1 cellular context compared by ENCODE assay signal in genomic region chr1:211420389-211420788, GRCh38.
A peak's percentile ranks its signal among the peaks of the same experiment; 100 is the strongest.
TF ChIP-seq lines count a peak whose summit lies in the region.

No MANE protein-coding gene starts in this region.

TF ChIP-seq in K562, 482 proteins besides CTCF, POLR2A, EP300 and RAD21:
- TF ChIP-seq, protein P1, sequence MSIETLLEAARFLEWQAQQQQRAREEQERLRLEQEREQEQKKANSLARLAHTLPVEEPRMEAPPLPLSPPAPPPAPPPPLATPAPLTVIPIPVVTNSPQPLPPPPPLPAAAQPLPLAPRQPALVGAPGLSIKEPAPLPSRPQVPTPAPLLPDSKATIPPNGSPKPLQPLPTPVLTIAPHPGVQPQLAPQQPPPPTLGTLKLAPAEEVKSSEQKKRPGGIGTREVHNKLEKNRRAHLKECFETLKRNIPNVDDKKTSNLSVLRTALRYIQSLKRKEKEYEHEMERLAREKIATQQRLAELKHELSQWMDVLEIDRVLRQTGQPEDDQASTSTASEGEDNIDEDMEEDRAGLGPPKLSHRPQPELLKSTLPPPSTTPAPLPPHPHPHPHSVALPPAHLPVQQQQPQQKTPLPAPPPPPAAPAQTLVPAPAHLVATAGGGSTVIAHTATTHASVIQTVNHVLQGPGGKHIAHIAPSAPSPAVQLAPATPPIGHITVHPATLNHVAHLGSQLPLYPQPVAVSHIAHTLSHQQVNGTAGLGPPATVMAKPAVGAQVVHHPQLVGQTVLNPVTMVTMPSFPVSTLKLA (conservative IDR thresholded peaks at IDR 0.05) = 0 out of 4 replicates have a peak, but pooled peaks of 1 of the 2 experiments have one; percentile 19
- no peak for TF ChIP-seq NONO (IDR thresholded peaks at IDR 0.05; ENCODE audit: low read depth in 2 of 2, low read length in 1 of 2)
- no peak for TF ChIP-seq FUS (optimal IDR thresholded peaks at IDR 0.05; ENCODE audit: low read depth, low read length)
- no peak for TF ChIP-seq DLX4 (CRISPR knock-in tag; IDR thresholded peaks at IDR 0.05)
- TF ChIP-seq SMARCB1 (IDR thresholded peaks at IDR 0.05; ENCODE audit: insufficient read length, low read depth) = no peak
- TF ChIP-seq, protein P2, sequence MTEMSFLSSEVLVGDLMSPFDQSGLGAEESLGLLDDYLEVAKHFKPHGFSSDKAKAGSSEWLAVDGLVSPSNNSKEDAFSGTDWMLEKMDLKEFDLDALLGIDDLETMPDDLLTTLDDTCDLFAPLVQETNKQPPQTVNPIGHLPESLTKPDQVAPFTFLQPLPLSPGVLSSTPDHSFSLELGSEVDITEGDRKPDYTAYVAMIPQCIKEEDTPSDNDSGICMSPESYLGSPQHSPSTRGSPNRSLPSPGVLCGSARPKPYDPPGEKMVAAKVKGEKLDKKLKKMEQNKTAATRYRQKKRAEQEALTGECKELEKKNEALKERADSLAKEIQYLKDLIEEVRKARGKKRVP (CRISPR knock-in tag; IDR thresholded peaks at IDR 0.05) = no peak
- 0 out of 2 replicates have a peak, but pooled peaks have one; percentile 7 for TF ChIP-seq DPF2 (IDR thresholded peaks at IDR 0.05)
- no peak for TF ChIP-seq NBN (IDR thresholded peaks at IDR 0.05; ENCODE audit: low read depth)
- TF ChIP-seq ZNF347 (CRISPR knock-in tag; IDR thresholded peaks at IDR 0.05; ENCODE audit: low read depth) = no peak
- no peak for TF ChIP-seq SIX5 (IDR thresholded peaks at IDR 0.05; ENCODE audit: borderline replicate concordance in 1 of 2, insufficient read depth in 1 of 2, low read depth in 1 of 2, low read length in 2 of 2)
- no peak for TF ChIP-seq U2AF2 (optimal IDR thresholded peaks at IDR 0.05; ENCODE audit: low read depth, low read length)
- no peak for TF ChIP-seq NFYB (IDR thresholded peaks at IDR 0.05; ENCODE audit: extremely low read depth, insufficient read length)
- TF ChIP-seq NUFIP1 (IDR thresholded peaks at IDR 0.05; ENCODE audit: partially characterized antibody) = no peak
- peak; percentile 72 for TF ChIP-seq FOSL1 (tag; conservative IDR thresholded peaks at IDR 0.05)
- TF ChIP-seq PKNOX1 (IDR thresholded peaks at IDR 0.05) = no peak
- peak; percentile 72 for TF ChIP-seq JUND (IDR thresholded peaks at IDR 0.05; ENCODE audit: borderline replicate concordance, low read depth, low read length)
- TF ChIP-seq JUND (tag; IDR thresholded peaks at IDR 0.05; ENCODE audit: borderline replicate concordance, low read depth, low read length) = peak; percentile 52; the same call in 2 of the 3 replicates
- TF ChIP-seq ZSCAN29 (IDR thresholded peaks at IDR 0.05) = no peak
- no peak for TF ChIP-seq TOE1 (IDR thresholded peaks at IDR 0.05; ENCODE audit: borderline replicate concordance)
- TF ChIP-seq TOE1 (CRISPR knock-in tag; IDR thresholded peaks at IDR 0.05; ENCODE audit: borderline replicate concordance, low read depth) = no peak
- TF ChIP-seq ZNF79 (CRISPR knock-in tag; IDR thresholded peaks at IDR 0.05; ENCODE audit: low read depth) = no peak
- TF ChIP-seq E2F1 (CRISPR knock-in tag; IDR thresholded peaks at IDR 0.05) = no peak
- no peak for TF ChIP-seq MAFG (tag; conservative IDR thresholded peaks at IDR 0.05)
- no peak for TF ChIP-seq KLF16 (IDR thresholded peaks at IDR 0.05)
- no peak for TF ChIP-seq ATF1 (CRISPR knock-in tag; IDR thresholded peaks at IDR 0.05)
- TF ChIP-seq ATF1 (tag; IDR thresholded peaks at IDR 0.05) = no peak
- no peak for TF ChIP-seq GMEB1 (CRISPR knock-in tag; IDR thresholded peaks at IDR 0.05)
- TF ChIP-seq SMAD3 (CRISPR knock-in tag; conservative IDR thresholded peaks at IDR 0.05) = no peak
- TF ChIP-seq LEF1 (IDR thresholded peaks at IDR 0.05) = no peak
- no peak for TF ChIP-seq ETS2 (tag; IDR thresholded peaks at IDR 0.05; ENCODE audit: borderline replicate concordance, poor library complexity, severe bottlenecking)
- no peak for TF ChIP-seq RBM34 (IDR thresholded peaks at IDR 0.05; ENCODE audit: borderline replicate concordance, insufficient read depth, low read length)
- no peak for TF ChIP-seq PCBP2 (IDR thresholded peaks at IDR 0.05; ENCODE audit: low read depth, low read length, poor library complexity, severe bottlenecking)
- no peak for TF ChIP-seq ZNF184 (CRISPR knock-in tag; IDR thresholded peaks at IDR 0.05)
- TF ChIP-seq, protein P3, sequence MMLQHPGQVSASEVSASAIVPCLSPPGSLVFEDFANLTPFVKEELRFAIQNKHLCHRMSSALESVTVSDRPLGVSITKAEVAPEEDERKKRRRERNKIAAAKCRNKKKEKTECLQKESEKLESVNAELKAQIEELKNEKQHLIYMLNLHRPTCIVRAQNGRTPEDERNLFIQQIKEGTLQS (IDR thresholded peaks at IDR 0.05) = peak; percentile 8; the same call in 1 of the 2 replicates
- TF ChIP-seq, protein P3 (CRISPR knock-in tag; conservative IDR thresholded peaks at IDR 0.05) = no peak
- no peak for TF ChIP-seq THRAP3 (IDR thresholded peaks at IDR 0.05; ENCODE audit: borderline replicate concordance)
- TF ChIP-seq SNRNP70 (optimal IDR thresholded peaks at IDR 0.05; ENCODE audit: low read depth, low read length) = no peak
- TF ChIP-seq ZFP1 (CRISPR knock-in tag; IDR thresholded peaks at IDR 0.05) = no peak
- no peak for TF ChIP-seq NR1H2 (CRISPR knock-in tag; IDR thresholded peaks at IDR 0.05)
- no peak for TF ChIP-seq CHD1 (IDR thresholded peaks at IDR 0.05; ENCODE audit: low read length)
TF ChIP-seq in K562: peak in this region for 5.
